In the genomic region with DNA sequence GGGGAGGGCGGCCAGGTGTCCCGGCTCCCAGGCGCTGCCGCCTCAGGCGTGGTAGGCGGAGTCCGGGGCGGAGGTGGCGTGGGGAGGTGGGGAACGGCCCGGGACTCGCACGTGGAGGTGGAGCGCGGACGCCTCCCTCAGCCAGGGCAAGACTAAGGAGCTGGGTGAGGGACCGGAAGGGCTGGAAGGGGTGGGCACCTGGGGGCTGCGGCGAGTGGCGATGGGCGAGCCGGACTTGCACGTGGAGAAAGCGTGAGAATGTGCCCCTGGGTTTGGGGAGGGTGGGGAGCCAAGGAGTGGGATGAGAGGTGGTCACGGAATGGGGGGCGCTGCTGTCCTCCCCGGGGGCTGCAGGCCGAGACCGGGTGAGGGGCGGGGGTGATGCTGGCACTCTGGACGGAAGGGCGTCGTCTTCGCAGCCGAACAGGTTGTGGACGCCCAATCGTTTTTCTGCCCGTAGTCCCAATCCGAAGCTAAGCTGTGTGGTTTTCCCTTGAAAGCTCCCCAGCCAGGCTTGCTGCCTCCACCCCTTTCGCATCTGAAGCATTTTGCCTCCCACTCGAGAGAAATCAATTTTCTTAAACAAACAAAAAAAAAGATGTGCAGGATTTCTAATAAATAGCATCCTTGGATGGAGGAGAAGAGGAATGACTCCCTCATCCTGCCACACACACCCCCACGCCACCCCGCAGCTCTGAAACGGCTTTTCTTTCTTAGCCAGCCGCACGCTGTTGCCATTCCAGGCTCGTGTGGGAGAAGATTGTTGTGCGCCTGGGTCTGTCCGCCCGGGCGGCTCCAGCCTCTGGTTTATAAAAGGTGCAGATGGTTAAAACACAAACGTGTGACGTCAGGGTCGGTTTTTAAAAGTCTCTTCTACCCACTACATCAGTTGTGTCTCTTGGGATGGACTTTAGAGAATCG, we compare ENCODE assay signal across 8 cellular contexts.
DNase-seq lines count a peak whose midpoint lies in the region; ATAC-seq and TF ChIP-seq lines count a peak whose summit lies in the region.

No MANE protein-coding gene starts in this region.

- peak overlapping the region; percentile 8 for H3K27ac ChIP-seq in stomach smooth muscle (ENCODE audit: low read length)

- ATAC-seq in GM18517 (IDR thresholded peaks at IDR 0.05; ENCODE audit: unreplicated experiment), result peak; percentile 30
- peak; percentile 38 for ATAC-seq in HG02938 (IDR thresholded peaks at IDR 0.05; ENCODE audit: unreplicated experiment)

- TF ChIP-seq CTCF in AG09309 (IDR thresholded peaks at IDR 0.05; ENCODE audit: control insufficient read depth, insufficient read depth, low read depth, low read length, missing control alignments) (no peak), epithelial cell of proximal tubule (conservative IDR thresholded peaks at IDR 0.05; ENCODE audit: low read depth, low read length) (no peak)

- no peaks in the 10 kb centered on the region for H3K36me3 ChIP-seq in stomach smooth muscle (ENCODE audit: control insufficient read depth in 2 of 2, insufficient read depth in 2 of 2, low read length in 2 of 2)

- no peaks in the 10 kb centered on the region for H3K27me3 ChIP-seq in stomach smooth muscle (ENCODE audit: control insufficient read depth in 1 of 2, insufficient read depth in 2 of 2, low read length in 2 of 2)

- H3K4me3 ChIP-seq in AG09309 (ENCODE audit: control insufficient read depth, low read depth, low read length) (peak overlapping the region; percentile 85), epithelial cell of proximal tubule (ENCODE audit: low read depth, low read length) (peak overlapping the region; percentile 85), stomach smooth muscle (ENCODE audit: low read length in 2 of 2) (peak overlapping the region; percentile 79)

- no peak for DNase-seq in AG09309 (ENCODE audit: low read depth)
- DNase-seq in NCI-H1694 treated with DMSO at 0.1 percent for 48 hours (lab: John Stamatoyannopoulos, UW), result peak; percentile 62
- DNase-seq in activated CD4-positive, alpha-beta T cell treated with anti-CD3 and anti-CD28 coated beads for 48 hours, result peak; percentile 71
- no peak for DNase-seq in epithelial cell of proximal tubule (ENCODE audit: low read depth)
- DNase-seq in mucosa of gallbladder (ENCODE audit: low spot score), result peak; percentile 23

- peaks cover 4% of the 10 kb centered on the region for H3K4me1 ChIP-seq in stomach smooth muscle (ENCODE audit: control insufficient read depth, insufficient read depth, low read length)

- peak overlapping the region; percentile 37 to 70 for H3K9ac ChIP-seq in stomach smooth muscle (ENCODE audit: low read length in 2 of 2)

- no peaks in the 10 kb centered on the region for H3K9me3 ChIP-seq in stomach smooth muscle (ENCODE audit: control insufficient read depth in 2 of 2, low read length in 2 of 2)

Comparison
In these comparisons a context has a peak if more than half of its experiments do, and no peak if none do; other contexts are left out.
1. DNase-seq: peak in NCI-H1694 treated with DMSO at 0.1 percent for 48 hours (single experiment), activated CD4-positive, alpha-beta T cell treated with anti-CD3 and anti-CD28 coated beads for 48 hours (single experiment) and mucosa of gallbladder (single experiment); none in AG09309 (single experiment) and epithelial cell of proximal tubule (single experiment).
2. Peak in every context shown above with its lines, with median percentiles within 50 percentile points of each other: H3K4me3 ChIP-seq.